9 cellular contexts compared by ENCODE assay signal in genomic region chr6:138456393-138456775, GRCh38. TPM values are rescaled to one million over a fixed set of nuclear protein-coding genes. Genes with fewer than 3 reads are reported as not detected.
DNase-seq lines count a peak whose midpoint lies in the region; ATAC-seq and TF ChIP-seq lines count a peak whose summit lies in the region.
"Had no signal": no experiment of that assay in that cellular context is flagged by ENCODE, and none has a peak within 500 bp of the region (broad histone marks: within the 10 kb centered on the region; RNA-seq: fewer than 3 reads in every experiment).

No MANE protein-coding gene starts in this region.

- H3K9me3 Mint-ChIP-seq in activated naive CD8-positive, alpha-beta T cell treated with anti-CD3 and anti-CD28 coated beads, Interleukin-2, amount 50 U/mL, for 24 hours = no peaks in the 10 kb centered on the region
- H3K9me3 Mint-ChIP-seq in natural killer cell = no peaks in the 10 kb centered on the region

- H3K27me3 Mint-ChIP-seq in activated naive CD8-positive, alpha-beta T cell treated with anti-CD3 and anti-CD28 coated beads, Interleukin-2, amount 50 U/mL, for 24 hours = no peaks in the 10 kb centered on the region
- H3K27me3 Mint-ChIP-seq in natural killer cell (ENCODE audit: low read depth in 2 of 2) = no peaks in the 10 kb centered on the region

- peak; percentile 18 for ATAC-seq in GM18511 (IDR thresholded peaks at IDR 0.05; ENCODE audit: unreplicated experiment)
- ATAC-seq in HG03196 (IDR thresholded peaks at IDR 0.05; ENCODE audit: unreplicated experiment) = peak; percentile 13
- ATAC-seq in activated naive CD8-positive, alpha-beta T cell treated with anti-CD3 and anti-CD28 coated beads, Interleukin-2, amount 50 U/mL, for 24 hours = no peak
- no peak for ATAC-seq in natural killer cell
- no peak for ATAC-seq in HG02970 (IDR thresholded peaks at IDR 0.05; ENCODE audit: low FRiP score, unreplicated experiment)

- TF ChIP-seq CTCF in natural killer cell (IDR thresholded peaks at IDR 0.05) = no peak

- intact Hi-C loops in natural killer cell (cut with micrococcal nuclease) = no loop called here

- H3K4me3 Mint-ChIP-seq in activated naive CD8-positive, alpha-beta T cell treated with anti-CD3 and anti-CD28 coated beads, Interleukin-2, amount 50 U/mL, for 24 hours = peak overlapping the region; percentile 9
- peak overlapping the region; percentile 67 for H3K4me3 Mint-ChIP-seq in natural killer cell

- H3K27ac Mint-ChIP-seq in activated naive CD8-positive, alpha-beta T cell treated with anti-CD3 and anti-CD28 coated beads, Interleukin-2, amount 50 U/mL, for 24 hours = peak overlapping the region; percentile 46
- H3K27ac Mint-ChIP-seq in natural killer cell = peak overlapping the region; percentile 34 to 69

- no peaks in the 10 kb centered on the region for H3K36me3 Mint-ChIP-seq in activated naive CD8-positive, alpha-beta T cell treated with anti-CD3 and anti-CD28 coated beads, Interleukin-2, amount 50 U/mL, for 24 hours (ENCODE audit: low read depth)
- H3K36me3 Mint-ChIP-seq in natural killer cell = no peaks in the 10 kb centered on the region

- DNase-seq in activated naive CD8-positive, alpha-beta T cell treated with anti-CD3 and anti-CD28 coated beads, Interleukin-2, amount 50 U/mL, for 24 hours = no peak
- DNase-seq in natural killer cell = no peak
- DNase-seq in mesenteric fat pad (ENCODE audit: low spot score) = no peak
- no peak for DNase-seq in hippocampal formation (lab: John Stamatoyannopoulos, UW)
- DNase-seq in NOMO-1 treated with dmso at 0.1 percent for 144 hours (lab: John Stamatoyannopoulos, UW; ENCODE audit: unreplicated experiment) = no peak
- DNase-seq: activated effector memory CD4-positive, alpha-beta T cell treated with anti-CD3 and anti-CD28 coated beads, Interleukin-2, amount 50 U/mL, for 16 hours had no signal

- peaks cover 23% of the 10 kb centered on the region for H3K4me1 Mint-ChIP-seq in activated naive CD8-positive, alpha-beta T cell treated with anti-CD3 and anti-CD28 coated beads, Interleukin-2, amount 50 U/mL, for 24 hours
- peaks cover 16 to 21% of the 10 kb centered on the region in 2 donors for H3K4me1 Mint-ChIP-seq in natural killer cell

RNA-seq across cellular contexts. Expression of gene NHSL1, which starts 42.9 kb away (rescaled TPM):
- total RNA-seq in natural killer cell (under 1 TPM; 0.38 to 0.75 (median 0.68) TPM), mesenteric fat pad (11.9 TPM)

RNA-seq across cellular contexts. Expression of gene HEBP2, which starts 52.4 kb away (rescaled TPM):
- 10 to 100 TPM; 14.2 to 18.6 (median 15.2) TPM for total RNA-seq in natural killer cell
- total RNA-seq in mesenteric fat pad = 378 TPM

Comparison
In these comparisons a context has a peak if more than half of its experiments do, and no peak if none do; other contexts are left out.
1. ATAC-seq: peak in GM18511 (single experiment) and HG03196 (single experiment); none in activated naive CD8-positive, alpha-beta T cell treated with anti-CD3 and anti-CD28 coated beads, Interleukin-2, amount 50 U/mL, for 24 hours (single experiment), natural killer cell (0 of 3) and HG02970 (single experiment).
2. RNA of gene HEBP2, which starts 52.4 kb away (total RNA-seq): 378 TPM in mesenteric fat pad (single experiment); 14.2 to 18.6 TPM in natural killer cell; every median in the first group is over 10 times any median in the second.